Comparison of ENCODE assay signal across 8 cellular contexts in genomic region chr2:27080603-27080938, GRCh38. TPM values are rescaled to one million over a fixed set of nuclear protein-coding genes. Genes with fewer than 3 reads are reported as not detected.
A peak's percentile ranks its signal among the peaks of the same experiment; 100 is the strongest.
DNase-seq lines count a peak whose midpoint lies in the region; ATAC-seq and TF ChIP-seq lines count a peak whose summit lies in the region.

No MANE protein-coding gene starts in this region.

- H3K9me3 Mint-ChIP-seq in GM23338: no peaks in the 10 kb centered on the region; the same call in 2 of the 3 replicates
- no peaks in the 10 kb centered on the region for H3K9me3 Mint-ChIP-seq in activated CD8-positive, alpha-beta T cell treated with anti-CD3 and anti-CD28 coated beads for 36 hours

- no peaks in the 10 kb centered on the region for H3K9me2 ChIP-seq in GM23338 (ENCODE audit: insufficient read depth)

- no peak overlapping the region for H3K4me3 Mint-ChIP-seq in GM23338
- peak overlapping the region; percentile 64 for H3K4me3 Mint-ChIP-seq in activated CD8-positive, alpha-beta T cell treated with anti-CD3 and anti-CD28 coated beads for 36 hours

- CTCF ChIA-PET in activated CD8-positive, alpha-beta T cell treated with anti-CD3 and anti-CD28 coated beads for 36 hours (lab: Charles Lee): interaction anchor here (0.6 to 4.1 kb wide), 8 partner anchors 8 to 518 kb away, joined by 3 to 26 read pairs (median 3); partner anchors contain the start of genes AGBL5, OST4 and PREB

- peak overlapping the region; percentile 15; the same call in 1 of the 2 replicates for H3K27ac Mint-ChIP-seq in GM23338
- peak overlapping the region; percentile 97 for H3K27ac Mint-ChIP-seq in activated CD8-positive, alpha-beta T cell treated with anti-CD3 and anti-CD28 coated beads for 36 hours

- H3K4me2 ChIP-seq in GM23338: 0 out of 2 replicates have a peak overlapping the region, but pooled peaks have one; percentile 19

- intact Hi-C loops in activated CD8-positive, alpha-beta T cell treated with anti-CD3 and anti-CD28 coated beads for 36 hours (cut with micrococcal nuclease): no loop called here
- intact Hi-C loops in heart right ventricle (cut with DNase I): loop anchor here in 6 of 10 donors (2.0 to 10.0 kb wide), 5 partner anchors 46 to 120 kb away; partner anchors contain the start of gene TMEM214 (in 4 of the 6)

- ATAC-seq in GM23338: no peak
- no peak for ATAC-seq in activated CD8-positive, alpha-beta T cell treated with anti-CD3 and anti-CD28 coated beads for 36 hours
- ATAC-seq in heart right ventricle: no peak
- ATAC-seq in HG02798 (IDR thresholded peaks at IDR 0.05; ENCODE audit: poor library complexity, unreplicated experiment): no peak

- no peaks in the 10 kb centered on the region for H3K9me3 ChIP-seq in heart right ventricle

- no peaks in the 10 kb centered on the region for H3K79me2 ChIP-seq in GM23338 (replicated peaks; ENCODE audit: insufficient read depth)

- DNase-seq in GM23338 (ENCODE audit: low spot score) (no peak), heart right ventricle (no peak), SIG-M5 (lab: John Stamatoyannopoulos, UW) (no peak), NCI-H1417 (lab: John Stamatoyannopoulos, UW) (no peak), NCI-H345 (lab: John Stamatoyannopoulos, UW) (no peak)
- DNase-seq in activated CD8-positive, alpha-beta T cell treated with anti-CD3 and anti-CD28 coated beads for 36 hours: no peak

- peaks cover 40% of the 10 kb centered on the region for H3K4me1 Mint-ChIP-seq in GM23338
- H3K4me1 Mint-ChIP-seq in activated CD8-positive, alpha-beta T cell treated with anti-CD3 and anti-CD28 coated beads for 36 hours (ENCODE audit: low read depth): peaks cover 34% of the 10 kb centered on the region

- 75 to 86% methylated on average over 14 of the region's 14 CpGs for WGBS in heart right ventricle, 2 donors

- H3K4me3 ChIP-seq in GM23338 (no peak overlapping the region), heart right ventricle (peak overlapping the region in 9 of 10 donors; percentile 0 to 68 (median 63)), skin epidermis (peak overlapping the region in 1 of 7 experiments; percentile 41)

- 0 out of 2 replicates have a peak, but pooled peaks cover 3% of the 10 kb centered on the region for H3F3A ChIP-seq in GM23338 (replicated peaks; ENCODE audit: low read depth)

- H4K20me1 ChIP-seq in GM23338 (replicated peaks; ENCODE audit: insufficient read depth): no peaks in the 10 kb centered on the region

- peaks cover 27% of the 10 kb centered on the region for H3K27me3 Mint-ChIP-seq in GM23338 (ENCODE audit: insufficient read depth, low read depth, poor library complexity)
- no peaks in the 10 kb centered on the region for H3K27me3 Mint-ChIP-seq in activated CD8-positive, alpha-beta T cell treated with anti-CD3 and anti-CD28 coated beads for 36 hours

- H3K4me1 ChIP-seq in GM23338 (ENCODE audit: insufficient read depth) (peaks cover 11% of the 10 kb centered on the region), heart right ventricle (peaks cover 4 to 68% (median 49%) of the 10 kb centered on the region in 9 donors)

- H3K36me3 ChIP-seq in GM23338 (ENCODE audit: insufficient read depth) (no peaks in the 10 kb centered on the region), heart right ventricle (peaks cover 0 to 13% (median 0%) of the 10 kb centered on the region in 9 donors)

- POLR2A ChIA-PET in activated CD8-positive, alpha-beta T cell treated with anti-CD3 and anti-CD28 coated beads for 36 hours (lab: Charles Lee): interaction anchor here (1.0 to 6.1 kb wide), 4 partner anchors 7 to 137 kb away, joined by 3 to 40 read pairs (median 5); partner anchors contain the start of genes CAD and OST4

- H3K36me3 Mint-ChIP-seq in GM23338 (ENCODE audit: low read depth): no peaks in the 10 kb centered on the region
- no peaks in the 10 kb centered on the region for H3K36me3 Mint-ChIP-seq in activated CD8-positive, alpha-beta T cell treated with anti-CD3 and anti-CD28 coated beads for 36 hours (ENCODE audit: low read depth)

- H3K27ac ChIP-seq in GM23338 (ENCODE audit: low read depth) (no peak overlapping the region), heart right ventricle (peak overlapping the region in 8 of 10 donors; percentile 81 to 90 (median 86)), skin epidermis (peak overlapping the region in 16 of 21 experiments; percentile 26 to 87 (median 76))

- H2AFZ ChIP-seq in GM23338: no peak overlapping the region; the same call in 1 of the 2 replicates

- no peak for TF ChIP-seq CTCF in GM23338 (conservative IDR thresholded peaks at IDR 0.05; ENCODE audit: low read depth in 2 of 2)
- TF ChIP-seq CTCF in activated CD8-positive, alpha-beta T cell treated with anti-CD3 and anti-CD28 coated beads for 36 hours (IDR thresholded peaks at IDR 0.05): no peak
- TF ChIP-seq CTCF in heart right ventricle (IDR thresholded peaks at IDR 0.05): no peak

- H3K27me3 ChIP-seq in GM23338 (ENCODE audit: insufficient read depth): peaks cover 11% of the 10 kb centered on the region
- H3K27me3 ChIP-seq in heart right ventricle: no peaks in the 10 kb centered on the region

TF ChIP-seq in GM23338, 12 proteins besides CTCF, POLR2A, EP300 and RAD21:
- no peak for TF ChIP-seq JUNB (IDR thresholded peaks at IDR 0.05; ENCODE audit: unreplicated experiment)
- no peak for TF ChIP-seq ZNF114 (CRISPR knock-in tag; IDR thresholded peaks at IDR 0.05)
TF ChIP-seq in GM23338: peak in this region for 0.

RNA-seq across cellular contexts. Expression of gene EMILIN1, which starts 2.2 kb away (rescaled TPM):
- total RNA-seq in GM23338 (2014; rRNA removed; shearing (Covaris generic)): 4.8 and 15.4 TPM in 2 replicates
- 3.2 and 4.5 TPM in 2 replicates for polyA plus RNA-seq in GM23338 (2016; fragmentation: Nextera tagmentation; extraction: Ambion mirVana)
- total RNA-seq in activated CD8-positive, alpha-beta T cell treated with anti-CD3 and anti-CD28 coated beads for 36 hours: under 1 TPM; 0.61 to 0.63 TPM
- total RNA-seq in heart right ventricle: 10 to 100 TPM in 7 of 10 donors, 1 to 10 TPM in 3; 6.8 to 53.2 (median 12.2) TPM
- polyA plus RNA-seq in heart right ventricle: 10 to 100 TPM; 40.8 to 41.0 TPM

RNA-seq across cellular contexts. Expression of gene KHK, which starts 6.0 kb away (rescaled TPM):
- total RNA-seq in GM23338 (2014; rRNA removed; shearing (Covaris generic)): 8.8 and 9.7 TPM in 2 replicates
- polyA plus RNA-seq in GM23338 (2016; fragmentation: Nextera tagmentation; extraction: Ambion mirVana) (8.4 and 9.7 TPM in 2 replicates), heart right ventricle (1 to 10 TPM; 2.2 TPM)
- 1 to 10 TPM; 6.7 to 9.5 TPM for total RNA-seq in activated CD8-positive, alpha-beta T cell treated with anti-CD3 and anti-CD28 coated beads for 36 hours
- total RNA-seq in heart right ventricle: 1 to 10 TPM in 9 of 10 donors, under 1 TPM in 1; 0.32 to 4.6 (median 2.3) TPM

RNA-seq across cellular contexts. Expression of gene OST4, which starts 9.1 kb away (rescaled TPM):
- total RNA-seq in GM23338 (2014; rRNA removed; shearing (Covaris generic)): 155 and 226 TPM in 2 replicates
- 568 and 617 TPM in 2 replicates for polyA plus RNA-seq in GM23338 (2016; fragmentation: Nextera tagmentation; extraction: Ambion mirVana)
- total RNA-seq in activated CD8-positive, alpha-beta T cell treated with anti-CD3 and anti-CD28 coated beads for 36 hours: 100 to 1,000 TPM; 257 to 262 TPM
- 100 to 1,000 TPM; 342 to 457 (median 388) TPM for total RNA-seq in heart right ventricle
- 100 to 1,000 TPM; 336 to 456 TPM for polyA plus RNA-seq in heart right ventricle

RNA-seq across cellular contexts. Expression of gene AGBL5, which starts 29.1 kb away (rescaled TPM):
- total RNA-seq in GM23338 (2014; rRNA removed; shearing (Covaris generic)): 31.3 and 32.9 TPM in 2 replicates
- polyA plus RNA-seq in GM23338 (2016; fragmentation: Nextera tagmentation; extraction: Ambion mirVana): 17.9 and 18.5 TPM in 2 replicates
- total RNA-seq in activated CD8-positive, alpha-beta T cell treated with anti-CD3 and anti-CD28 coated beads for 36 hours: 10 to 100 TPM; 12.2 to 16.4 TPM
- total RNA-seq in heart right ventricle: 10 to 100 TPM in 6 of 10 donors, 1 to 10 TPM in 4; 7.9 to 16.8 (median 11.7) TPM
- polyA plus RNA-seq in heart right ventricle: 1 to 10 TPM; 4.2 to 6.5 TPM

RNA-seq across cellular contexts. Expression of gene CGREF1, which starts 38.4 kb away (rescaled TPM):
- 2.3 and 4.1 TPM in 2 replicates for total RNA-seq in GM23338 (2014; rRNA removed; shearing (Covaris generic))
- polyA plus RNA-seq in GM23338 (2016; fragmentation: Nextera tagmentation; extraction: Ambion mirVana): 3.5 and 4.5 TPM in 2 replicates
- 1 to 10 TPM; 3.7 to 4.3 TPM for total RNA-seq in activated CD8-positive, alpha-beta T cell treated with anti-CD3 and anti-CD28 coated beads for 36 hours
- 1 to 10 TPM in 3 of 10 donors, under 1 TPM in 7; 0.21 to 1.2 (median 0.68) TPM for total RNA-seq in heart right ventricle
- polyA plus RNA-seq in heart right ventricle: under 1 TPM; 0.57 to 0.73 TPM
